In the genomic region with DNA sequence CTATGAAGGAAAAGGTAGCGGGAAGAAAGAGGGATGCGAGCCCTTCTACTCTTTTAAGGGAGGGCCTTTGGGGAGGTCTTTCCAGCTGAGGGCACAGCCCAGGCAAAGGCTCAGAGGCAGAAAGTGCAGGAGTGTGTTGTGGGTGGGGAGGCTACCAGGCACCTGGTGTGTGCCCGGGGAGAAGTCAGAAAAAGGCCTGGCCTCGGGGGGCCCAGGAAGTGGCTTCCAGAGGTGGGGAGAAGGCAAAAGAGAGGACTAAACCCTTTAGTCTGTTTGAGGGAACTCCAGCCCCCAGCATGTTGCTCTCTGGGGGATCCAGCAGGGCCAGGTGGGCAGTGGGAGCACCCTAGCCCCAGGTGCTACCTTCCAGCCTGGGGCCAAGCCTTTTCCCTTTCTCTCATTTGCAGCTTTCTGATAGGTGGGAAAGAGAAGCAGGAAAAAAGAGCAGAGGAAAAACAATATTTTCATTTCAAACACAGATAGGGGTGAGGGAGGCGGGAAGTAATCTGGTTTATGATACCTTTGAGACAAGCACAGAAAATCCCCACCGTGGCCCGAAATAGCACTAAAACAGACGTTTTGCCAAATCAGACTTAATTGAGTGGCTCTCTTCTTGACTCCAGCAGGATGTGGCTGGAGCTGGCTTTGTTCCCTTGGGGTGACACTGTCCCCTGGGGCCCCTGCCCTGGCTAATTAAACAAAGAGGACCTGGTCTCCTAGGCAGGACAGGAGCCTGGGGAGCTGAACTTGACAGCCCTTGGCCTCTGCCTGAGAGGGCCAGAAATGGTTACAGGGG, we compare ENCODE assay signal across 8 cellular contexts. TPM values are rescaled to one million over a fixed set of nuclear protein-coding genes. Genes with fewer than 3 reads are reported as not detected.
DNase-seq lines count a peak whose midpoint lies in the region; ATAC-seq, FAIRE-seq and TF ChIP-seq lines count a peak whose summit lies in the region.

No MANE protein-coding gene starts in this region.

- H3K36me3 ChIP-seq in BLaER1 = no peaks in the 10 kb centered on the region
- H3K36me3 ChIP-seq in mucosa of descending colon (ENCODE audit: low read depth) = no peaks in the 10 kb centered on the region
- no peaks in the 10 kb centered on the region for H3K36me3 ChIP-seq in small intestine (ENCODE audit: control insufficient read depth in 2 of 2, insufficient read depth in 2 of 2, low read length in 2 of 2)

- WGBS in small intestine, 3 donors = 33 to 42% (median 37%) methylated on average over 8 of the region's 8 CpGs

- no peak overlapping the region for H3K4me3 Mint-ChIP-seq in activated CD4-positive, alpha-beta memory T cell treated with anti-CD3 and anti-CD28 coated beads, Interleukin-2, amount 10 ng/mL, durations not matched to agents 7 days and 5 days

- peak overlapping the region; percentile 85 for H3K9ac ChIP-seq in BLaER1

- H3K27ac ChIP-seq in BLaER1 = peak overlapping the region; percentile 86
- H3K27ac ChIP-seq in small intestine (ENCODE audit: low read depth in 1 of 2, low read length in 1 of 2) = peak overlapping the region in 1 of 2 donors; percentile 33

- H3K27me3 ChIP-seq in BLaER1 (no peaks in the 10 kb centered on the region), small intestine (ENCODE audit: control insufficient read depth in 2 of 2, insufficient read depth in 2 of 2, low read length in 2 of 2) (no peaks in the 10 kb centered on the region)

- H3K4me3 ChIP-seq in BLaER1 (peak overlapping the region; percentile 52), mucosa of descending colon (no peak overlapping the region), small intestine (ENCODE audit: low read depth in 1 of 2, low read length in 2 of 2) (no peak overlapping the region)

- no peak for TF ChIP-seq CTCF in mucosa of descending colon (IDR thresholded peaks at IDR 0.05)

- POLR2A ChIA-PET in activated CD4-positive, alpha-beta memory T cell treated with anti-CD3 and anti-CD28 coated beads, Interleukin-2, amount 10 ng/mL, durations not matched to agents 7 days and 5 days (lab: Charles Lee) = interaction anchor here (1.2 to 6.3 kb wide), 4 partner anchors 9 to 145 kb away, joined by 3 to 47 read pairs (median 6); partner anchors contain the start of gene SREBF1

- H3K36me3 Mint-ChIP-seq in activated CD4-positive, alpha-beta memory T cell treated with anti-CD3 and anti-CD28 coated beads, Interleukin-2, amount 10 ng/mL, durations not matched to agents 7 days and 5 days (ENCODE audit: low read depth) = no peaks in the 10 kb centered on the region

- peak; percentile 95 for FAIRE-seq in GM19239 (lab: Jason Lieb, UNC)
- no peak for FAIRE-seq in small intestine (lab: Jason Lieb, UNC)

- H3K27me3 Mint-ChIP-seq in activated CD4-positive, alpha-beta memory T cell treated with anti-CD3 and anti-CD28 coated beads, Interleukin-2, amount 10 ng/mL, durations not matched to agents 7 days and 5 days = no peaks in the 10 kb centered on the region

- intact Hi-C loops in mucosa of descending colon (cut with DNase I, micrococcal nuclease) = no loop called here

- H3K4me2 ChIP-seq in BLaER1 = peak overlapping the region; percentile 100

- peak; percentile 3 for ATAC-seq in mucosa of descending colon

- DNase-seq in GM19239 (ENCODE audit: insufficient read length, low spot score) (no peak), mucosa of descending colon (no peak), amniotic stem cell (lab: John Stamatoyannopoulos, UW) (no peak), small intestine (no peak), DMS79 treated with DMSO at 0.1 percent for 48 hours (lab: John Stamatoyannopoulos, UW) (no peak)
- no peak for DNase-seq in activated CD4-positive, alpha-beta memory T cell treated with anti-CD3 and anti-CD28 coated beads, Interleukin-2, amount 10 ng/mL, durations not matched to agents 7 days and 5 days
- DNase-seq in activated CD4-positive, CD25-positive, alpha-beta regulatory T cell treated with anti-CD3 and anti-CD28 coated beads, Interleukin-2, amount 50 U/mL, for 72 hours = no peak

- H3K9me3 ChIP-seq in BLaER1 (no peaks in the 10 kb centered on the region), mucosa of descending colon (no peaks in the 10 kb centered on the region), small intestine (ENCODE audit: control insufficient read depth, low read depth) (no peaks in the 10 kb centered on the region)

- CTCF ChIA-PET in activated CD4-positive, alpha-beta memory T cell treated with anti-CD3 and anti-CD28 coated beads, Interleukin-2, amount 10 ng/mL, durations not matched to agents 7 days and 5 days (lab: Charles Lee) = interaction anchor here (1.5 to 1.9 kb wide), 3 partner anchors 10 to 342 kb away, joined by 4 to 7 read pairs (median 4); no protein-coding TSS in a partner anchor

- no peaks in the 10 kb centered on the region for H3K9me3 Mint-ChIP-seq in activated CD4-positive, alpha-beta memory T cell treated with anti-CD3 and anti-CD28 coated beads, Interleukin-2, amount 10 ng/mL, durations not matched to agents 7 days and 5 days

- H4K20me1 ChIP-seq in BLaER1 = peaks cover 91% of the 10 kb centered on the region

- H3K4me1 ChIP-seq in BLaER1 = peaks cover 96% of the 10 kb centered on the region
- H3K4me1 ChIP-seq in mucosa of descending colon (ENCODE audit: low read depth) = peaks cover 56% of the 10 kb centered on the region
- peaks cover 2 to 10% of the 10 kb centered on the region in 2 donors for H3K4me1 ChIP-seq in small intestine (ENCODE audit: control insufficient read depth in 2 of 2, insufficient read depth in 1 of 2, low read depth in 1 of 2, low read length in 1 of 2)

- peaks cover 47% of the 10 kb centered on the region for H3K4me1 Mint-ChIP-seq in activated CD4-positive, alpha-beta memory T cell treated with anti-CD3 and anti-CD28 coated beads, Interleukin-2, amount 10 ng/mL, durations not matched to agents 7 days and 5 days

- H3K27ac Mint-ChIP-seq in activated CD4-positive, alpha-beta memory T cell treated with anti-CD3 and anti-CD28 coated beads, Interleukin-2, amount 10 ng/mL, durations not matched to agents 7 days and 5 days = peak overlapping the region; percentile 22

RNA-seq across cellular contexts. Expression of gene RAI1, which starts 10.4 kb away (rescaled TPM):
- total RNA-seq in activated CD4-positive, alpha-beta memory T cell treated with anti-CD3 and anti-CD28 coated beads, Interleukin-2, amount 10 ng/mL, durations not matched to agents 7 days and 5 days = 10 to 100 TPM; 16.7 TPM
- total RNA-seq in mucosa of descending colon = 10 to 100 TPM; 12.9 to 29.2 (median 17.0) TPM
- 1 to 10 TPM; 2.4 to 9.3 (median 3.1) TPM for polyA plus RNA-seq in small intestine
